1 cellular context compared by ENCODE assay signal in the genomic region with DNA sequence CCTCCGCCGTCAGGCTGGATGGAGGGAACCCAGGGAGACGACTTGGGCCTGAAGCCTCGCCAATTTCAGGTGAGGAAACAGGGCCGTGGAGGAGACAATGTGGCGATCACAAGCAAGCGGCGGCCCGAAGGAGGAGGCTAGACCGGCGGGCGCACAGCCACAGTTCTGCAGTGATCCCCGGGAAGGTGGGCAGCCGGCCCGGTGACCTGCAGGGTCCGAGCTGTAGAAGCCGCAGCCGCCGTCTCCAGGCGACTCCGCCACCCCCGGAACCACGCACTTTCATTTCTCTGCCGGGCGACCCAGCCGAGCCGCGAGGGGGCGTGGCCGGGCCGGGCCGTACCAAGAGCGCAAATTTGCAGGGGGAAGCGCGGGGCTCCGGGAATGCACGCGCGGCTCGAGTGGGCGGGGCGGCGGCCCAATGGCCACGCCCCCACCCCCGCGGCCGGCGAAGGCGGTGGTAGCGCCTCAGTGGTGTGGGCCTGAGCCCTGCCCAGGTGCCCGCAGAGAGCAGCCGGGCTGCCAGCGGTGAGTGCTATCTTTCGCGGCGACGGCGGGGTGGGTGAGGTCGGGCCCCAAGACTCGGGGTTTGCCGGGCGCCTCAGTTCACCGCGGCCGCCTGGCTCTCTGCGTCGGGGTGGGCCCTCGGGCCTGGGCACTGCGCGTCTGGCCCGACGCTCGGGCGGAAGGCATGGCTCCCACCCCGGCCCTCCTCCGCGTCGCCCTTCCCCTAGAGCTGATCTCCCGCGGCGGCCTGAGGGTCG.
TF ChIP-seq lines count a peak whose summit lies in the region.

Gene POR (plus strand): TSS at position 501 of the 761 bp plus-strand sequence. CDS start 38,847 bp downstream, outside the sequence.

TF ChIP-seq in HepG2, 621 proteins besides CTCF, POLR2A, EP300 and RAD21 (continued from another document and continues in another):
- TF ChIP-seq ELK4 (CRISPR knock-in tag; IDR thresholded peaks at IDR 0.05; ENCODE audit: borderline replicate concordance) (no peak), ZSCAN30 (CRISPR knock-in tag; IDR thresholded peaks at IDR 0.05) (peak; percentile 95), ZSCAN29 (CRISPR knock-in tag; conservative IDR thresholded peaks at IDR 0.05) (no peak), MLX (CRISPR knock-in tag; IDR thresholded peaks at IDR 0.05) (no peak; the same call in 1 of the 2 replicates), ZNF530 (CRISPR knock-in tag; IDR thresholded peaks at IDR 0.05; ENCODE audit: low read depth) (peak; percentile 33; the same call in 1 of the 2 replicates), ATF3 (CRISPR knock-in tag; IDR thresholded peaks at IDR 0.05) (no peak), ZSCAN9 (CRISPR knock-in tag; IDR thresholded peaks at IDR 0.05; ENCODE audit: borderline replicate concordance) (peak; percentile 79; the same call in 1 of the 2 replicates), ZNF44 (CRISPR knock-in tag; IDR thresholded peaks at IDR 0.05) (peak; percentile 14; the same call in 1 of the 2 replicates), ZFP36L2 (CRISPR knock-in tag; IDR thresholded peaks at IDR 0.05) (no peak), ASH2L (IDR thresholded peaks at IDR 0.05; ENCODE audit: insufficient read length, low read depth, low read length) (peak; percentile 76), ZNF747 (CRISPR knock-in tag; IDR thresholded peaks at IDR 0.05; ENCODE audit: borderline replicate concordance) (peak; percentile 92), ZNF501 (CRISPR knock-in tag; IDR thresholded peaks at IDR 0.05) (peak; percentile 95), ZNF720 (CRISPR knock-in tag; IDR thresholded peaks at IDR 0.05) (no peak), ZNF121 (CRISPR knock-in tag; IDR thresholded peaks at IDR 0.05) (peak; percentile 37), ZKSCAN5 (CRISPR knock-in tag; IDR thresholded peaks at IDR 0.05) (no peak), FOXM1 (CRISPR knock-in tag; IDR thresholded peaks at IDR 0.05) (no peak), ZFP1 (CRISPR knock-in tag; IDR thresholded peaks at IDR 0.05) (no peak; the same call in 1 of the 2 replicates), ZBTB8A (CRISPR knock-in tag; IDR thresholded peaks at IDR 0.05; ENCODE audit: borderline replicate concordance, low read depth) (no peak), CBX2 (IDR thresholded peaks at IDR 0.05; ENCODE audit: low read depth, low read length) (no peak), CBX2 (CRISPR knock-in tag; IDR thresholded peaks at IDR 0.05; ENCODE audit: low read depth) (0 out of 2 replicates have a peak, but pooled peaks have one; percentile 34), MTF2 (CRISPR knock-in tag; IDR thresholded peaks at IDR 0.05; ENCODE audit: borderline replicate concordance) (peak; percentile 65; the same call in 1 of the 2 replicates), EZH2 (conservative IDR thresholded peaks at IDR 0.05; ENCODE audit: low read depth, low read length) (no peak), SP5 (CRISPR knock-in tag; IDR thresholded peaks at IDR 0.05; ENCODE audit: borderline replicate concordance, low read depth) (peak; percentile 93), ZBTB3 (CRISPR knock-in tag; IDR thresholded peaks at IDR 0.05; ENCODE audit: borderline replicate concordance, low read depth) (no peak), PRPF4 (IDR thresholded peaks at IDR 0.05; ENCODE audit: low read depth, low read length, poor library complexity, severe bottlenecking) (no peak), ATAD3A (CRISPR knock-in tag; IDR thresholded peaks at IDR 0.05) (no peak), MAFF (IDR thresholded peaks at IDR 0.05; ENCODE audit: low read depth, low read length) (no peak; the same call in 1 of the 2 replicates), HNRNPK (IDR thresholded peaks at IDR 0.05; ENCODE audit: low read depth, low read length, poor library complexity, severe bottlenecking) (peak; percentile 94), REL (CRISPR knock-in tag; conservative IDR thresholded peaks at IDR 0.05) (no peak), ARID5B (CRISPR knock-in tag; IDR thresholded peaks at IDR 0.05) (peak; percentile 61; the same call in 1 of the 2 replicates), ZNF20 (CRISPR knock-in tag; IDR thresholded peaks at IDR 0.05) (peak; percentile 85), SNRNP70 (IDR thresholded peaks at IDR 0.05; ENCODE audit: low read depth, low read length) (no peak), SALL2 (CRISPR knock-in tag; IDR thresholded peaks at IDR 0.05) (peak; percentile 94), ZNF746 (CRISPR knock-in tag; IDR thresholded peaks at IDR 0.05) (no peak; the same call in 1 of the 2 replicates), SOX13 (IDR thresholded peaks at IDR 0.05) (peak; percentile 69; the same call in 1 of the 2 replicates), SOX13 (CRISPR knock-in tag; conservative IDR thresholded peaks at IDR 0.05 in 1 of 2, IDR thresholded peaks at IDR 0.05 in 1 of 2) (peak; percentile 26 to 40; a peak in 1 of 4 replicates), FOXC1 (CRISPR knock-in tag; IDR thresholded peaks at IDR 0.05; ENCODE audit: borderline replicate concordance) (peak; percentile 69; the same call in 1 of the 2 replicates), ZNF34 (CRISPR knock-in tag; IDR thresholded peaks at IDR 0.05; ENCODE audit: borderline replicate concordance) (no peak), PCBP2 (optimal IDR thresholded peaks at IDR 0.05; ENCODE audit: low read depth, low read length, poor library complexity, severe bottlenecking) (no peak), REXO4 (CRISPR knock-in tag; IDR thresholded peaks at IDR 0.05; ENCODE audit: borderline replicate concordance) (no peak; the same call in 1 of the 2 replicates), GTF2F1 (IDR thresholded peaks at IDR 0.05; ENCODE audit: low read length) (peak; percentile 64; the same call in 1 of the 2 replicates), MTF1 (CRISPR knock-in tag; IDR thresholded peaks at IDR 0.05) (peak; percentile 73), MTERF4 (CRISPR knock-in tag; IDR thresholded peaks at IDR 0.05) (no peak; the same call in 1 of the 2 replicates)
- TF ChIP-seq, protein P1, sequence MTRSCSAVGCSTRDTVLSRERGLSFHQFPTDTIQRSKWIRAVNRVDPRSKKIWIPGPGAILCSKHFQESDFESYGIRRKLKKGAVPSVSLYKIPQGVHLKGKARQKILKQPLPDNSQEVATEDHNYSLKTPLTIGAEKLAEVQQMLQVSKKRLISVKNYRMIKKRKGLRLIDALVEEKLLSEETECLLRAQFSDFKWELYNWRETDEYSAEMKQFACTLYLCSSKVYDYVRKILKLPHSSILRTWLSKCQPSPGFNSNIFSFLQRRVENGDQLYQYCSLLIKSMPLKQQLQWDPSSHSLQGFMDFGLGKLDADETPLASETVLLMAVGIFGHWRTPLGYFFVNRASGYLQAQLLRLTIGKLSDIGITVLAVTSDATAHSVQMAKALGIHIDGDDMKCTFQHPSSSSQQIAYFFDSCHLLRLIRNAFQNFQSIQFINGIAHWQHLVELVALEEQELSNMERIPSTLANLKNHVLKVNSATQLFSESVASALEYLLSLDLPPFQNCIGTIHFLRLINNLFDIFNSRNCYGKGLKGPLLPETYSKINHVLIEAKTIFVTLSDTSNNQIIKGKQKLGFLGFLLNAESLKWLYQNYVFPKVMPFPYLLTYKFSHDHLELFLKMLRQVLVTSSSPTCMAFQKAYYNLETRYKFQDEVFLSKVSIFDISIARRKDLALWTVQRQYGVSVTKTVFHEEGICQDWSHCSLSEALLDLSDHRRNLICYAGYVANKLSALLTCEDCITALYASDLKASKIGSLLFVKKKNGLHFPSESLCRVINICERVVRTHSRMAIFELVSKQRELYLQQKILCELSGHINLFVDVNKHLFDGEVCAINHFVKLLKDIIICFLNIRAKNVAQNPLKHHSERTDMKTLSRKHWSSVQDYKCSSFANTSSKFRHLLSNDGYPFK (CRISPR knock-in tag; IDR thresholded peaks at IDR 0.05; ENCODE audit: borderline replicate concordance) = peak; percentile 51; the same call in 1 of the 2 replicates
- TF ChIP-seq, protein P2, sequence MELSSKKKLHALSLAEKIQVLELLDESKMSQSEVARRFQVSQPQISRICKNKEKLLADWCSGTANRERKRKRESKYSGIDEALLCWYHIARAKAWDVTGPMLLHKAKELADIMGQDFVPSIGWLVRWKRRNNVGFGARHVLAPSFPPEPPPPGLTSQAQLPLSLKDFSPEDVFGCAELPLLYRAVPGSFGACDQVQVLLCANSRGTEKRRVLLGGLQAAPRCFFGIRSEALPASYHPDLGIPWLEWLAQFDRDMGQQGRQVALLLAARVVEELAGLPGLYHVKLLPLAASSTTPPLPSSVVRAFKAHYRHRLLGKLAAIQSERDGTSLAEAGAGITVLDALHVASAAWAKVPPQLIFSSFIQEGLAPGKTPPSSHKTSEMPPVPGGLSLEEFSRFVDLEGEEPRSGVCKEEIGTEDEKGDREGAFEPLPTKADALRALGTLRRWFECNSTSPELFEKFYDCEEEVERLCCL (CRISPR knock-in tag; IDR thresholded peaks at IDR 0.05; ENCODE audit: borderline replicate concordance) = no peak
- TF ChIP-seq, protein P3, sequence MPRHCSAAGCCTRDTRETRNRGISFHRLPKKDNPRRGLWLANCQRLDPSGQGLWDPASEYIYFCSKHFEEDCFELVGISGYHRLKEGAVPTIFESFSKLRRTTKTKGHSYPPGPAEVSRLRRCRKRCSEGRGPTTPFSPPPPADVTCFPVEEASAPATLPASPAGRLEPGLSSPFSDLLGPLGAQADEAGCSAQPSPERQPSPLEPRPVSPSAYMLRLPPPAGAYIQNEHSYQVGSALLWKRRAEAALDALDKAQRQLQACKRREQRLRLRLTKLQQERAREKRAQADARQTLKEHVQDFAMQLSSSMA (CRISPR knock-in tag; IDR thresholded peaks at IDR 0.05) = peak; percentile 86
- TF ChIP-seq, protein P4, sequence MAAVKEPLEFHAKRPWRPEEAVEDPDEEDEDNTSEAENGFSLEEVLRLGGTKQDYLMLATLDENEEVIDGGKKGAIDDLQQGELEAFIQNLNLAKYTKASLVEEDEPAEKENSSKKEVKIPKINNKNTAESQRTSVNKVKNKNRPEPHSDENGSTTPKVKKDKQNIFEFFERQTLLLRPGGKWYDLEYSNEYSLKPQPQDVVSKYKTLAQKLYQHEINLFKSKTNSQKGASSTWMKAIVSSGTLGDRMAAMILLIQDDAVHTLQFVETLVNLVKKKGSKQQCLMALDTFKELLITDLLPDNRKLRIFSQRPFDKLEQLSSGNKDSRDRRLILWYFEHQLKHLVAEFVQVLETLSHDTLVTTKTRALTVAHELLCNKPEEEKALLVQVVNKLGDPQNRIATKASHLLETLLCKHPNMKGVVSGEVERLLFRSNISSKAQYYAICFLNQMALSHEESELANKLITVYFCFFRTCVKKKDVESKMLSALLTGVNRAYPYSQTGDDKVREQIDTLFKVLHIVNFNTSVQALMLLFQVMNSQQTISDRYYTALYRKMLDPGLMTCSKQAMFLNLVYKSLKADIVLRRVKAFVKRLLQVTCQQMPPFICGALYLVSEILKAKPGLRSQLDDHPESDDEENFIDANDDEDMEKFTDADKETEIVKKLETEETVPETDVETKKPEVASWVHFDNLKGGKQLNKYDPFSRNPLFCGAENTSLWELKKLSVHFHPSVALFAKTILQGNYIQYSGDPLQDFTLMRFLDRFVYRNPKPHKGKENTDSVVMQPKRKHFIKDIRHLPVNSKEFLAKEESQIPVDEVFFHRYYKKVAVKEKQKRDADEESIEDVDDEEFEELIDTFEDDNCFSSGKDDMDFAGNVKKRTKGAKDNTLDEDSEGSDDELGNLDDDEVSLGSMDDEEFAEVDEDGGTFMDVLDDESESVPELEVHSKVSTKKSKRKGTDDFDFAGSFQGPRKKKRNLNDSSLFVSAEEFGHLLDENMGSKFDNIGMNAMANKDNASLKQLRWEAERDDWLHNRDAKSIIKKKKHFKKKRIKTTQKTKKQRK (IDR thresholded peaks at IDR 0.05; ENCODE audit: low read length) = no peak
